12 cellular contexts compared by ENCODE assay signal in genomic region chr1:25197235-25197930, GRCh38. TPM values are rescaled to one million over a fixed set of nuclear protein-coding genes. Genes with fewer than 3 reads are reported as not detected.
DNase-seq lines count a peak whose midpoint lies in the region; ATAC-seq, FAIRE-seq and TF ChIP-seq lines count a peak whose summit lies in the region.
"Had no signal": no experiment of that assay in that cellular context is flagged by ENCODE, and none has a peak within 500 bp of the region (broad histone marks: within the 10 kb centered on the region; RNA-seq: fewer than 3 reads in every experiment).

No MANE protein-coding gene starts in this region.

- H3K27ac ChIP-seq in VCaP, result peak overlapping the region; percentile 88

- H3K36me3 Mint-ChIP-seq in nephron (ENCODE audit: low read depth), result no peaks in the 10 kb centered on the region
- no peaks in the 10 kb centered on the region for H3K36me3 Mint-ChIP-seq in natural killer cell treated with Interleukin-12 subunit alpha and Interleukin-12 subunit beta and Interleukin-15 and Interleukin-18, amount 100 ng/mL, for 72 hours
- H3K36me3 Mint-ChIP-seq in activated CD4-positive, alpha-beta T cell treated with anti-CD3 and anti-CD28 coated beads, Interleukin-2, amount 10 ng/mL, durations not matched to agents 7 days and 5 days (ENCODE audit: low read depth), result no peaks in the 10 kb centered on the region

- CTCF ChIA-PET in activated CD4-positive, alpha-beta T cell treated with anti-CD3 and anti-CD28 coated beads, Interleukin-2, amount 10 ng/mL, durations not matched to agents 7 days and 5 days (lab: Charles Lee), result interaction anchor here (0.8 to 0.9 kb wide), 2 partner anchors 10 to 18 kb away, joined by 3 to 8 read pairs; no protein-coding TSS in a partner anchor

- H3K4me3 Mint-ChIP-seq in nephron, result peak overlapping the region in 1 of 3 experiments; percentile 13
- H3K4me3 Mint-ChIP-seq in natural killer cell treated with Interleukin-12 subunit alpha and Interleukin-12 subunit beta and Interleukin-15 and Interleukin-18, amount 100 ng/mL, for 72 hours, result no peak overlapping the region
- H3K4me3 Mint-ChIP-seq in activated CD4-positive, alpha-beta T cell treated with anti-CD3 and anti-CD28 coated beads, Interleukin-2, amount 10 ng/mL, durations not matched to agents 7 days and 5 days, result no peak overlapping the region

- ATAC-seq in natural killer cell treated with Interleukin-12 subunit alpha and Interleukin-12 subunit beta and Interleukin-15 and Interleukin-18, amount 100 ng/mL, for 72 hours, result no peak

- DNase-seq in COLO668 (lab: John Stamatoyannopoulos, UW; ENCODE audit: unreplicated experiment) (peak; percentile 43), NCI-H1105 (lab: John Stamatoyannopoulos, UW) (peak; percentile 41), AG08396 (ENCODE audit: low spot score) (no peak), RCC 7860 (ENCODE audit: low spot score) (no peak)
- DNase-seq in natural killer cell treated with Interleukin-12 subunit alpha and Interleukin-12 subunit beta and Interleukin-15 and Interleukin-18, amount 100 ng/mL, for 72 hours (ENCODE audit: low spot score), result no peak
- no peak for DNase-seq in activated CD4-positive, alpha-beta T cell treated with anti-CD3 and anti-CD28 coated beads, Interleukin-2, amount 10 ng/mL, durations not matched to agents 7 days and 5 days
- DNase-seq: activated naive CD4-positive, alpha-beta T cell treated with Interleukin-2 at 50 U/mL for 16 hours; DMS 273 treated with DMSO at 0.1 percent for 48 hours; NCI-H2227 treated with DMSO at 0.1 percent for 48 hours; stomach had no signal

- FAIRE-seq in RCC 7860 (lab: Jason Lieb, UNC), result no peak

- POLR2A ChIA-PET in activated CD4-positive, alpha-beta T cell treated with anti-CD3 and anti-CD28 coated beads, Interleukin-2, amount 10 ng/mL, durations not matched to agents 7 days and 5 days (lab: Charles Lee), result no interaction called here

- peaks cover 46% of the 10 kb centered on the region for H3K4me1 Mint-ChIP-seq in nephron
- peaks cover 6 to 20% of the 10 kb centered on the region in 2 donors for H3K4me1 Mint-ChIP-seq in natural killer cell treated with Interleukin-12 subunit alpha and Interleukin-12 subunit beta and Interleukin-15 and Interleukin-18, amount 100 ng/mL, for 72 hours (ENCODE audit: low read depth in 2 of 2)
- H3K4me1 Mint-ChIP-seq in activated CD4-positive, alpha-beta T cell treated with anti-CD3 and anti-CD28 coated beads, Interleukin-2, amount 10 ng/mL, durations not matched to agents 7 days and 5 days, result peaks cover 6% of the 10 kb centered on the region

- peaks cover 77% of the 10 kb centered on the region for H3K27me3 Mint-ChIP-seq in nephron (ENCODE audit: low read depth)
- peaks cover 6 to 8% of the 10 kb centered on the region in 2 donors for H3K27me3 Mint-ChIP-seq in natural killer cell treated with Interleukin-12 subunit alpha and Interleukin-12 subunit beta and Interleukin-15 and Interleukin-18, amount 100 ng/mL, for 72 hours
- peaks cover 4% of the 10 kb centered on the region for H3K27me3 Mint-ChIP-seq in activated CD4-positive, alpha-beta T cell treated with anti-CD3 and anti-CD28 coated beads, Interleukin-2, amount 10 ng/mL, durations not matched to agents 7 days and 5 days

- no peak for TF ChIP-seq CTCF in VCaP (conservative IDR thresholded peaks at IDR 0.05)
- no peak for TF ChIP-seq CTCF in nephron (IDR thresholded peaks at IDR 0.05; ENCODE audit: unreplicated experiment in 3 of 3)

- peak overlapping the region; percentile 28 to 97 (median 64) for H3K27ac Mint-ChIP-seq in nephron
- H3K27ac Mint-ChIP-seq in natural killer cell treated with Interleukin-12 subunit alpha and Interleukin-12 subunit beta and Interleukin-15 and Interleukin-18, amount 100 ng/mL, for 72 hours, result no peak overlapping the region
- no peak overlapping the region for H3K27ac Mint-ChIP-seq in activated CD4-positive, alpha-beta T cell treated with anti-CD3 and anti-CD28 coated beads, Interleukin-2, amount 10 ng/mL, durations not matched to agents 7 days and 5 days

- H3K9me3 Mint-ChIP-seq in nephron, result no peaks in the 10 kb centered on the region
- H3K9me3 Mint-ChIP-seq in natural killer cell treated with Interleukin-12 subunit alpha and Interleukin-12 subunit beta and Interleukin-15 and Interleukin-18, amount 100 ng/mL, for 72 hours, result no peaks in the 10 kb centered on the region
- no peaks in the 10 kb centered on the region for H3K9me3 Mint-ChIP-seq in activated CD4-positive, alpha-beta T cell treated with anti-CD3 and anti-CD28 coated beads, Interleukin-2, amount 10 ng/mL, durations not matched to agents 7 days and 5 days

RNA-seq across cellular contexts. Expression of gene SYF2, which starts 34.9 kb away (rescaled TPM):
- 10 to 100 TPM; 27.0 to 32.7 TPM for total RNA-seq in natural killer cell treated with Interleukin-12 subunit alpha and Interleukin-12 subunit beta and Interleukin-15 and Interleukin-18, amount 100 ng/mL, for 72 hours
- 10 to 100 TPM; 46.5 to 53.0 TPM for total RNA-seq in activated CD4-positive, alpha-beta T cell treated with anti-CD3 and anti-CD28 coated beads, Interleukin-2, amount 10 ng/mL, durations not matched to agents 7 days and 5 days

RNA-seq across cellular contexts. Expression of gene RSRP1, which starts 49.9 kb away (rescaled TPM):
- total RNA-seq in natural killer cell treated with Interleukin-12 subunit alpha and Interleukin-12 subunit beta and Interleukin-15 and Interleukin-18, amount 100 ng/mL, for 72 hours, result 100 to 1,000 TPM; 117 to 171 TPM
- 100 to 1,000 TPM; 213 to 271 TPM for total RNA-seq in activated CD4-positive, alpha-beta T cell treated with anti-CD3 and anti-CD28 coated beads, Interleukin-2, amount 10 ng/mL, durations not matched to agents 7 days and 5 days

Comparison
In these comparisons a context has a peak if more than half of its experiments do, and no peak if none do; other contexts are left out.
1. DNase-seq: peak in COLO668 (single experiment) and NCI-H1105 (single experiment); none in AG08396 (single experiment), RCC 7860 (single experiment), natural killer cell treated with Interleukin-12 subunit alpha and Interleukin-12 subunit beta and Interleukin-15 and Interleukin-18, amount 100 ng/mL, for 72 hours (single experiment) and activated CD4-positive, alpha-beta T cell treated with anti-CD3 and anti-CD28 coated beads, Interleukin-2, amount 10 ng/mL, durations not matched to agents 7 days and 5 days (single experiment).
2. H3K27ac Mint-ChIP-seq: peak in nephron (3 of 3); none in natural killer cell treated with Interleukin-12 subunit alpha and Interleukin-12 subunit beta and Interleukin-15 and Interleukin-18, amount 100 ng/mL, for 72 hours (0 of 2) and activated CD4-positive, alpha-beta T cell treated with anti-CD3 and anti-CD28 coated beads, Interleukin-2, amount 10 ng/mL, durations not matched to agents 7 days and 5 days (single experiment).